ENCODE assay signal across 1 cellular context in the genomic region with DNA sequence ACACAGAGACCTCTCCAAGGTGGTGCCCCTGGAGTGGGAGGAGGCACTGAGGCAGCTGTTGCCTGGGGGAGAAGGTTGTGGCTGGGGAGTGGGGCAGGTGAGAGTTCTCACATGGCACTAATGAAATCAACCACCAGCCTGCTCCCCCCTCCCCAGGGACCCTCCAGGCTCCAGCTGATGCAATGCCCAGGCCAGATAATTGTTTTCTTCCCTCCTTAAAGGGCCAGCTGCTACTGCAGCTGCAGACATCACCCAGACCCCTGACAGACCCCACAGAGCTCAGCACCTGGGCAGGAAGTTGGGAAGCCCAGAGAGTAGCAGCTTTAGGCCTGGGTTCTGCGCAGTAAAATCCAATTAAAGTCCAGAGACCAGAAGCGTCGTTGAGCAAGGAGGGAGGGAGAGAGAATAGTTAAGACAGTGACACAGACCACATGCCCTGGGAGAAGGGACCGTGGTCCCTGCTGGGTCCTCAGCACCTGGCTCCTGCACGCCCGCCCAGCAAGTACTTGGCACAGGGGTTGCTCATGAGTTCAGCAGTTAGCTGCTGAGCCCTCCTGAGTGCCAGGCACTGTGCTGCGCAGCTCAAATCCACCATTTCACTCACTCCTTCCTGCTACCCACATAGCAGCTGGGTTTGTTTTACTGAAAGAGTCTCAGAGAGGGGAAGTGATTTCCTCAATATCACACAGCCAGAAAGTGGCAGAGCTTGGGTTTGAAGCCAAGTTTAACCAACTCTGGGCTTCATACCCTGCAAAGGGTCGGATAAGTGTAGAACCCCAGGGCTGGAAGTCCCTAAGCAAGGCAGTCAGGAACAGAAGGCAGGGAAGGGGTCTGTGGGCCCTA.
A peak's percentile ranks its signal among the peaks of the same experiment; 100 is the strongest.
TF ChIP-seq lines count a peak whose summit lies in the region.

No MANE protein-coding gene starts in this region.

TF ChIP-seq in WTC11, 78 proteins besides CTCF, POLR2A, EP300 and RAD21 (continued from another document):
- TF ChIP-seq, protein P1, sequence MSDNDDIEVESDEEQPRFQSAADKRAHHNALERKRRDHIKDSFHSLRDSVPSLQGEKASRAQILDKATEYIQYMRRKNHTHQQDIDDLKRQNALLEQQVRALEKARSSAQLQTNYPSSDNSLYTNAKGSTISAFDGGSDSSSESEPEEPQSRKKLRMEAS (CRISPR knock-in tag; IDR thresholded peaks at IDR 0.05) = peak; percentile 10; the same call in 1 of the 2 replicates
- TF ChIP-seq, protein P2, sequence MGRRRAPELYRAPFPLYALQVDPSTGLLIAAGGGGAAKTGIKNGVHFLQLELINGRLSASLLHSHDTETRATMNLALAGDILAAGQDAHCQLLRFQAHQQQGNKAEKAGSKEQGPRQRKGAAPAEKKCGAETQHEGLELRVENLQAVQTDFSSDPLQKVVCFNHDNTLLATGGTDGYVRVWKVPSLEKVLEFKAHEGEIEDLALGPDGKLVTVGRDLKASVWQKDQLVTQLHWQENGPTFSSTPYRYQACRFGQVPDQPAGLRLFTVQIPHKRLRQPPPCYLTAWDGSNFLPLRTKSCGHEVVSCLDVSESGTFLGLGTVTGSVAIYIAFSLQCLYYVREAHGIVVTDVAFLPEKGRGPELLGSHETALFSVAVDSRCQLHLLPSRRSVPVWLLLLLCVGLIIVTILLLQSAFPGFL (CRISPR knock-in tag; IDR thresholded peaks at IDR 0.05; ENCODE audit: borderline replicate concordance) = no peak
- TF ChIP-seq ETV6 (CRISPR knock-in tag; IDR thresholded peaks at IDR 0.05) (no peak), GABPB1 (CRISPR knock-in tag; IDR thresholded peaks at IDR 0.05) (no peak)
